In the genomic region with DNA sequence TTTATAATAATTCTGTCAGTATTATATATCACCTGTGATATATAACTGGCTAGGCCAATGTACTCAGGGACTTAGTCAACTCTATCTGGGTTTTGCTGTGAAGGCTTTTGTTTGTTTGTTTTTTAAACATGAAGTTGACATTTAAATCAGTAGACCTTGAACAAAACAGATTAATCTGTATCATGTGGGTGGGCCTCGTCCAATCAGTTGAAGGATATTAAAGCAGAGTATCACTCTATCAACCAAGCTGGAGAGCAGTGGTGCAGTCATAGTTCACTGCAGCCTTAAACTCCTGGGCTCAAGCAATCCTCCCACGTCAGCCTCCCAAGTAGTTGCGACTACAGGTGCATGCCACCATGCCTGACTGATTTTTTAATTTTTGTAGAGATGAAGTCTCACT, we compare ENCODE assay signal across 33 cellular contexts.
"Had no signal": no experiment of that assay in that cellular context is flagged by ENCODE, and none has a peak within 500 bp of the region (broad histone marks: within the 10 kb centered on the region; RNA-seq: fewer than 3 reads in every experiment).

No MANE protein-coding gene starts in this region.

- H3K4me3 ChIP-seq: adrenal gland, ascending aorta, body of pancreas, breast epithelium, cardiac muscle cell had no signal

- H3K27ac ChIP-seq: adrenal gland, ascending aorta, body of pancreas, brain microvascular endothelial cell, breast epithelium, cardiac muscle cell had no signal

- FAIRE-seq: astrocyte, bronchial epithelial cell had no signal

- H3K36me3 ChIP-seq: adrenal gland, ascending aorta, brain microvascular endothelial cell, breast epithelium, cardiac muscle cell had no signal

- H3K4me1 ChIP-seq: adrenal gland, ascending aorta, body of pancreas, breast epithelium had no signal

- H3K9me3 ChIP-seq: adrenal gland, ascending aorta had no signal

- H3K27me3 ChIP-seq: adrenal gland, ascending aorta, body of pancreas, brain microvascular endothelial cell, breast epithelium, cardiac muscle cell had no signal

- ATAC-seq: activated naive CD4-positive, alpha-beta T cell treated with anti-CD3 and anti-CD28 coated beads, Interleukin-2, amount 50 U/mL, for 72 hours; activated naive CD8-positive, alpha-beta T cell treated with anti-CD3 and anti-CD28 coated beads, Interleukin-2, amount 50 U/mL, for 24 hours; activated T-cell treated with anti-CD3 and anti-CD28 coated beads, Interleukin-2, amount 50 U/mL, for 4 hours; activated T-cell treated with anti-CD3 and anti-CD28 coated beads, Interleukin-2, amount 50 U/mL, for 72 hours; activated T-helper 17 cell treated with anti-CD3 and anti-CD28 coated beads, Interleukin-2, amount 50 U/mL, for 72 hours; body of pancreas had no signal

- DNase-seq: activated effector memory CD4-positive, alpha-beta T cell treated with anti-CD3 and anti-CD28 coated beads, Interleukin-2, amount 50 U/mL, for 16 hours; activated effector memory CD4-positive, alpha-beta T cell treated with Interleukin-2 at 50 U/mL for 16 hours; activated gamma-delta T cell; activated gamma-delta T cell treated with Interleukin-2 at 50 U/mL for 16 hours; activated naive CD4-positive, alpha-beta T cell; activated naive CD4-positive, alpha-beta T cell treated with anti-CD3 and anti-CD28 coated beads for 36 hours; activated naive CD4-positive, alpha-beta T cell treated with anti-CD3 and anti-CD28 coated beads, Interleukin-2, amount 10 ng/mL, durations not matched to agents 7 days and 5 days; activated naive CD4-positive, alpha-beta T cell treated with anti-CD3 and anti-CD28 coated beads, Interleukin-2, amount 50 U/mL, for 16 hours; activated naive CD4-positive, alpha-beta T cell treated with Interleukin-2 at 50 U/mL for 16 hours; activated naive CD8-positive, alpha-beta T cell treated with anti-CD3 and anti-CD28 coated beads for 36 hours; activated naive CD8-positive, alpha-beta T cell treated with anti-CD3 and anti-CD28 coated beads, Interleukin-2, amount 10 ng/mL, durations not matched to agents 7 days and 5 days; activated naive CD8-positive, alpha-beta T cell treated with anti-CD3 and anti-CD28 coated beads, Interleukin-2, amount 50 U/mL, for 24 hours; activated T-cell treated with anti-CD3 and anti-CD28 coated beads, Interleukin-2, amount 50 U/mL, for 24 hours; activated T-cell treated with anti-CD3 and anti-CD28 coated beads, Interleukin-2, amount 50 U/mL, for 4 hours; activated T-cell treated with anti-CD3 and anti-CD28 coated beads, Interleukin-2, amount 50 U/mL, for 48 hours; activated T-cell treated with anti-CD3 and anti-CD28 coated beads, Interleukin-2, amount 50 U/mL, for 72 hours; adrenal gland; amniotic stem cell; amygdala; anterior cingulate cortex; aorta; body of pancreas; brain microvascular endothelial cell; caudate nucleus; central memory CD4-positive, alpha-beta T cell; cerebellar nuclear complex had no signal
